8 cellular contexts compared by ENCODE assay signal in genomic region chr6:166032366-166033171, GRCh38.
A peak's percentile ranks its signal among the peaks of the same experiment; 100 is the strongest.
DNase-seq lines count a peak whose midpoint lies in the region; ATAC-seq and TF ChIP-seq lines count a peak whose summit lies in the region.

No MANE protein-coding gene starts in this region.

- H3K4me3 ChIP-seq in BE2C (ENCODE audit: low read depth, low read length) = 0 out of 2 replicates have a peak overlapping the region, but pooled peaks have one; percentile 14
- no peak overlapping the region for H3K4me3 ChIP-seq in HCT116 (replicated peaks in 1 of 2; ENCODE audit: low read depth in 1 of 2, low read length in 2 of 2)
- H3K4me3 ChIP-seq in astrocyte of the spinal cord (ENCODE audit: low read depth, low read length) = no peak overlapping the region
- no peak overlapping the region for H3K4me3 ChIP-seq in mesendoderm (ENCODE audit: low read length)

- H3K79me2 ChIP-seq in HCT116 (ENCODE audit: insufficient read depth, low read length) (no peaks in the 10 kb centered on the region), mesendoderm (ENCODE audit: control insufficient read depth, insufficient read depth, low read length) (no peaks in the 10 kb centered on the region)

- no peak overlapping the region for H2AK5ac ChIP-seq in mesendoderm (ENCODE audit: low read length)

- no peak for TF ChIP-seq RAD21 in HCT116 (IDR thresholded peaks at IDR 0.05; ENCODE audit: low read depth)

- CTCF ChIA-PET in HCT116 (lab: Charles Lee) = interaction anchor here (1.0 to 1.3 kb wide), 2 partner anchors 65 to 142 kb away, joined by 4 to 5 read pairs; no protein-coding TSS in a partner anchor

- H3K27me3 ChIP-seq in BE2C (no peaks in the 10 kb centered on the region), HCT116 (ENCODE audit: insufficient read depth, low read length) (no peaks in the 10 kb centered on the region), mesendoderm (ENCODE audit: insufficient read depth, low read length, poor library complexity) (no peaks in the 10 kb centered on the region)

- H3K36me3 ChIP-seq in BE2C (no peaks in the 10 kb centered on the region), HCT116 (ENCODE audit: control insufficient read depth in 1 of 2, insufficient read depth in 2 of 2, low read length in 2 of 2) (no peaks in the 10 kb centered on the region), mesendoderm (ENCODE audit: control insufficient read depth, insufficient read depth, low read length) (no peaks in the 10 kb centered on the region)

- no peaks in the 10 kb centered on the region for H4K20me1 ChIP-seq in HCT116 (ENCODE audit: insufficient read depth)

- H3K9ac ChIP-seq in HCT116 (ENCODE audit: low read length) (peak overlapping the region; percentile 26; the same call in 1 of the 2 replicates), mesendoderm (ENCODE audit: low read length) (no peak overlapping the region)

- no peaks in the 10 kb centered on the region for H3K9me2 ChIP-seq in HCT116 (ENCODE audit: insufficient read depth)

- POLR2A ChIA-PET in HCT116 (lab: Charles Lee) = interaction anchor here (0.7 kb wide), 1 partner anchor 54 kb away, joined by 3 read pairs; no protein-coding TSS in a partner anchor

- peak; percentile 96 for ATAC-seq in HCT116

- intact Hi-C loops in HCT116 (cut with micrococcal nuclease) = no loop called here

- H3K27ac ChIP-seq in HCT116 (ENCODE audit: low read depth, low read length) (peak overlapping the region; percentile 60), mesendoderm (ENCODE audit: low read depth, low read length) (no peak overlapping the region)

- BruUV-seq in HCT116 (replicated peaks; lab: Mats Ljungman, UMichigan) = no TSS peak

- in situ Hi-C loops in astrocyte of the spinal cord (cut with HindIII; ENCODE audit: low sequenced_read_pairs) = no loop called here

- no peaks in the 10 kb centered on the region; the same call in 1 of the 2 replicates for H3K9me3 ChIP-seq in BE2C
- H3K9me3 ChIP-seq in HCT116 (ENCODE audit: control insufficient read depth in 1 of 2, insufficient read depth in 1 of 2, low read depth in 1 of 2, low read length in 2 of 2) = no peaks in the 10 kb centered on the region

- H3K4ac ChIP-seq in mesendoderm (ENCODE audit: low read depth, low read length) = peak overlapping the region; percentile 78

- no peak overlapping the region for H2BK5ac ChIP-seq in mesendoderm (ENCODE audit: low read length)

- WGBS in mesendoderm (ENCODE audit: extremely low coverage, insufficient coverage, low lambda C conversion rate) = no CpG with 5 or more reads among the region's 9 CpGs

- no peak overlapping the region for H2BK120ac ChIP-seq in mesendoderm (ENCODE audit: low read depth, low read length)

- H2BK15ac ChIP-seq in mesendoderm (replicated peaks; ENCODE audit: low read depth) = no peak overlapping the region

- no peak for TF ChIP-seq POLR2A in HCT116 (IDR thresholded peaks at IDR 0.05; ENCODE audit: borderline replicate concordance, extremely low read depth, insufficient read depth, insufficient read length)

- peak overlapping the region; percentile 83 for H2AFZ ChIP-seq in HCT116 (ENCODE audit: low read depth, low read length, poor library complexity, severe bottlenecking)

- no peak overlapping the region for H3K23ac ChIP-seq in mesendoderm (ENCODE audit: low read length)

- peak; percentile 80 for DNase-seq in BE2C
- DNase-seq in HCT116 (ENCODE audit: low read depth, low spot score) = peak; percentile 47
- peak; percentile 86 for DNase-seq in astrocyte of the spinal cord (ENCODE audit: low read depth, low spot score)
- peak; percentile 85 for DNase-seq in mesendoderm
- DNase-seq in NCI-H2107 (lab: John Stamatoyannopoulos, UW) = no peak
- DNase-seq in NCI-H526 (lab: John Stamatoyannopoulos, UW) = no peak
- DNase-seq in stimulated activated CD4-positive, alpha-beta T cell treated with anti-CD3 and anti-CD28 coated beads, Interleukin-2, amount 100 ng/mL, for 48 hours = no peak
- DNase-seq in SIG-M5 treated with dmso at 0.1 percent for 504 hours (lab: John Stamatoyannopoulos, UW; ENCODE audit: unreplicated experiment) = no peak

- H3K56ac ChIP-seq in mesendoderm (ENCODE audit: low read length) = peak overlapping the region; percentile 54

- H3K4me1 ChIP-seq in BE2C (peaks cover 13% of the 10 kb centered on the region), HCT116 (ENCODE audit: control insufficient read depth in 1 of 2, insufficient read depth in 2 of 2, low read length in 2 of 2) (peaks cover 6 to 11% of the 10 kb centered on the region in 2 experiments; a peak in 3 of 4 replicates), mesendoderm (ENCODE audit: control insufficient read depth, low read depth, low read length) (no peaks in the 10 kb centered on the region)

- peak overlapping the region; percentile 58 for H3K4me2 ChIP-seq in HCT116 (ENCODE audit: low read length)
- no peak overlapping the region for H3K4me2 ChIP-seq in mesendoderm (ENCODE audit: low read length)

- no peaks in the 10 kb centered on the region for H3K79me1 ChIP-seq in mesendoderm (ENCODE audit: low read length)

- H3K18ac ChIP-seq in mesendoderm (ENCODE audit: low read length) = peak overlapping the region; percentile 29

- TF ChIP-seq CTCF in BE2C (IDR thresholded peaks at IDR 0.05; ENCODE audit: low read depth, low read length) = peak; percentile 64
- peak in 2 of 3 experiments; percentile 37 to 52; a peak in 4 of 6 replicates for TF ChIP-seq CTCF in HCT116 (IDR thresholded peaks at IDR 0.05 in 2 of 3, conservative IDR thresholded peaks at IDR 0.05 in 1 of 3; ENCODE audit: borderline replicate concordance in 1 of 3, insufficient read depth in 1 of 3, low read depth in 2 of 3, low read length in 2 of 3)
- peak; percentile 17 for TF ChIP-seq CTCF in astrocyte of the spinal cord (IDR thresholded peaks at IDR 0.05; ENCODE audit: low read depth, low read length)

- RAD21 ChIA-PET in HCT116 (lab: Charles Lee; ENCODE audit: low non-redundant PET in 1 of 2, low total read pairs in 2 of 2, uncharacterized antibody in 2 of 2, unreplicated experiment in 2 of 2) = no interaction called here

- no peak overlapping the region for H4K5ac ChIP-seq in mesendoderm (ENCODE audit: low read length)

- no peak overlapping the region for H4K8ac ChIP-seq in mesendoderm (ENCODE audit: low read depth, low read length)

TF ChIP-seq in HCT116, 20 proteins besides CTCF, POLR2A, EP300 and RAD21:
- TF ChIP-seq ATF3 (IDR thresholded peaks at IDR 0.05) = no peak
- no peak for TF ChIP-seq CEBPB (IDR thresholded peaks at IDR 0.05; ENCODE audit: low read depth)
- TF ChIP-seq SIN3A (IDR thresholded peaks at IDR 0.05; ENCODE audit: low read depth) = no peak
- no peak for TF ChIP-seq EGR1 (IDR thresholded peaks at IDR 0.05; ENCODE audit: low read depth)
- 0 out of 2 replicates have a peak, but pooled peaks have one; percentile 32 for TF ChIP-seq CBX3 (IDR thresholded peaks at IDR 0.05; ENCODE audit: low read depth)
- no peak for TF ChIP-seq JUND (IDR thresholded peaks at IDR 0.05)

Comparison
In these comparisons a context has a peak if more than half of its experiments do, and no peak if none do; other contexts are left out.
1. DNase-seq: peak in BE2C (single experiment), HCT116 (single experiment), astrocyte of the spinal cord (single experiment) and mesendoderm (single experiment); none in NCI-H2107 (single experiment), NCI-H526 (0 of 2), stimulated activated CD4-positive, alpha-beta T cell treated with anti-CD3 and anti-CD28 coated beads, Interleukin-2, amount 100 ng/mL, for 48 hours (0 of 2) and SIG-M5 treated with dmso at 0.1 percent for 504 hours (single experiment).
2. Peak in every context shown above with its lines, with median percentiles within 50 percentile points of each other: CTCF ChIP-seq.